8 cellular contexts compared by ENCODE assay signal in the genomic region with DNA sequence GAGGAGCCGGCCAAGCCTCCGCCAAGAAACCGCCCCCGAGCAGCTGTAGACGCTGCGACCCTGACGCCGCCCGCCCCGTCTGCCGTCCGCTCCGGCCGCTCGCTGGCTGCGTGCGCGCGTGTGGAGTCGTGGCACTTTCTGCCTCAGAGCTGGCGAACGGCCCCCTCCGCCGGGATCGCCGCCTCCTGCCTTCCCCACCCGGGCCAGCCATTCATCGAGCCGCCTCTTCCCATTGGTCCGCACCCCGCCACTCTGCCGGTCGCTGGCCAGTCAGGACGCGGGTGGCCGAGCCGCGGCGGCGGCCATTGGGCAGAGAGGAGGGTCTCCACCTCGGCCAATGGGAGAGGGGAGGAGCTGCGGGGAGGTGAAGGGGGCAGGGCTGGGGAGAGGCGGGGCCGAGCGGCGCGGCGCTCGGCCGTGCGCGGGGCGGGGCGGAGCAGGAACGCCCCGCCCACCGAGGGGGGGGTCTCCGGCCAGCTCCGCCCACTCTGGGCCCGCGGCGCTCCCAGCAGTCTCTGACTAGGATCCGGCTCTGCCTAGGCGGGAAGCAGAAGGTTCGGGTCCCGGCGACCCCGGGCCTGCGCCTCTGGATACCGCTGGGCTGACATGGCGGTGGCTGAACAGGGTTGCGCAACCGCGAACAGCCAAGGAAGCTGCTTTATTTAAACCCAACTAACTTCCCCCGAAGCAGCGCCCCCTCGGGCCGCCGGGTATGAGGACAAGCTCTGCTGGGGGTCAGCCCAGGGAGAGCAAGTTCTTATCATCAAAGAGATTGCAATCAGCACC. TPM values are rescaled to one million over a fixed set of nuclear protein-coding genes. Genes with fewer than 3 reads are reported as not detected.
DNase-seq lines count a peak whose midpoint lies in the region; ATAC-seq and TF ChIP-seq lines count a peak whose summit lies in the region.

A gene with protein sequence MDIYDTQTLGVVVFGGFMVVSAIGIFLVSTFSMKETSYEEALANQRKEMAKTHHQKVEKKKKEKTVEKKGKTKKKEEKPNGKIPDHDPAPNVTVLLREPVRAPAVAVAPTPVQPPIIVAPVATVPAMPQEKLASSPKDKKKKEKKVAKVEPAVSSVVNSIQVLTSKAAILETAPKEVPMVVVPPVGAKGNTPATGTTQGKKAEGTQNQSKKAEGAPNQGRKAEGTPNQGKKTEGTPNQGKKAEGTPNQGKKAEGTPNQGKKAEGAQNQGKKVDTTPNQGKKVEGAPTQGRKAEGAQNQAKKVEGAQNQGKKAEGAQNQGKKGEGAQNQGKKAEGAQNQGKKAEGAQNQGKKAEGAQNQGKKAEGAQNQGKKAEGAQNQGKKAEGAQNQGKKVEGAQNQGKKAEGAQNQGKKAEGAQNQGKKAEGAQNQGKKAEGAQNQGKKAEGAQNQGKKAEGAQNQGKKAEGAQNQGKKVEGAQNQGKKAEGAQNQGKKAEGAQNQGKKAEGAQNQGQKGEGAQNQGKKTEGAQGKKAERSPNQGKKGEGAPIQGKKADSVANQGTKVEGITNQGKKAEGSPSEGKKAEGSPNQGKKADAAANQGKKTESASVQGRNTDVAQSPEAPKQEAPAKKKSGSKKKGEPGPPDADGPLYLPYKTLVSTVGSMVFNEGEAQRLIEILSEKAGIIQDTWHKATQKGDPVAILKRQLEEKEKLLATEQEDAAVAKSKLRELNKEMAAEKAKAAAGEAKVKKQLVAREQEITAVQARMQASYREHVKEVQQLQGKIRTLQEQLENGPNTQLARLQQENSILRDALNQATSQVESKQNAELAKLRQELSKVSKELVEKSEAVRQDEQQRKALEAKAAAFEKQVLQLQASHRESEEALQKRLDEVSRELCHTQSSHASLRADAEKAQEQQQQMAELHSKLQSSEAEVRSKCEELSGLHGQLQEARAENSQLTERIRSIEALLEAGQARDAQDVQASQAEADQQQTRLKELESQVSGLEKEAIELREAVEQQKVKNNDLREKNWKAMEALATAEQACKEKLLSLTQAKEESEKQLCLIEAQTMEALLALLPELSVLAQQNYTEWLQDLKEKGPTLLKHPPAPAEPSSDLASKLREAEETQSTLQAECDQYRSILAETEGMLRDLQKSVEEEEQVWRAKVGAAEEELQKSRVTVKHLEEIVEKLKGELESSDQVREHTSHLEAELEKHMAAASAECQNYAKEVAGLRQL (N-terminal part only) (minus strand): TSS at position 140 of the 786 bp plus-strand sequence. CDS start 21,735 bp downstream, outside the sequence.

- peak within 1 kb of the TSS; percentile 79 for H3K4me3 Mint-ChIP-seq in dendritic cell treated with granulocyte-macrophage colony-stimulating factor and Interleukin-4, amounts not matched to agents 40 ng/mL and 50 ng/mL, for 4 days

- no peaks in the 10 kb centered on the region for H3K27me3 ChIP-seq in left lung

- intact Hi-C loops in dendritic cell treated with granulocyte-macrophage colony-stimulating factor and Interleukin-4, amounts not matched to agents 40 ng/mL and 50 ng/mL, for 4 days (cut with micrococcal nuclease), result loop anchor here (1.0 to 10.0 kb wide), 4 partner anchors 110 to 313 kb away; a partner anchor contains a TSS
- intact Hi-C loops in left lung (cut with DNase I), result loop anchor here in 1 of 2 donors (10.0 kb wide), 1 partner anchor 143 kb away; no protein-coding TSS in a partner anchor

- ATAC-seq in GM19372 (IDR thresholded peaks at IDR 0.05; ENCODE audit: low read depth, unreplicated experiment) (peak; percentile 83), HG03558 (IDR thresholded peaks at IDR 0.05; ENCODE audit: extremely low read depth, unreplicated experiment) (peak; percentile 67), left lung (peak; percentile 94)

- peak within 1 kb of the TSS; percentile 62 to 73 for H3K4me3 ChIP-seq in left lung

- peak; percentile 59 to 68 for TF ChIP-seq CTCF in left lung (IDR thresholded peaks at IDR 0.05)

- no peaks in the 10 kb centered on the region for H3K9me3 Mint-ChIP-seq in dendritic cell treated with granulocyte-macrophage colony-stimulating factor and Interleukin-4, amounts not matched to agents 40 ng/mL and 50 ng/mL, for 4 days

- peak within 1 kb of the TSS; percentile 90 for H3K27ac Mint-ChIP-seq in dendritic cell treated with granulocyte-macrophage colony-stimulating factor and Interleukin-4, amounts not matched to agents 40 ng/mL and 50 ng/mL, for 4 days

- H3K27me3 Mint-ChIP-seq in dendritic cell treated with granulocyte-macrophage colony-stimulating factor and Interleukin-4, amounts not matched to agents 40 ng/mL and 50 ng/mL, for 4 days, result peaks cover 19% of the 10 kb centered on the region

- peak within 1 kb of the TSS; percentile 94 to 97 for H3K27ac ChIP-seq in left lung

- DNase-seq in CD1c-positive myeloid dendritic cell (ENCODE audit: extremely low spot score) (peak; percentile 98), NCI-H748 (lab: John Stamatoyannopoulos, UW; ENCODE audit: unreplicated experiment) (peak; percentile 100), left lung (peak; percentile 98 to 99)
- peak; percentile 89 to 95 for DNase-seq in activated CD4-positive, alpha-beta T cell treated with anti-CD3 and anti-CD28 coated beads, Interleukin-2, amount 50 U/mL, for 24 hours (ENCODE audit: low read depth in 1 of 2, low spot score in 1 of 2)
- peak; percentile 90 for DNase-seq in stimulated activated CD4-positive, alpha-beta T cell treated with anti-CD3 and anti-CD28 coated beads, Interleukin-2, amount 100 ng/mL, for 48 hours

- H3K4me1 ChIP-seq in left lung, result peaks cover 10 to 34% of the 10 kb centered on the region in 2 donors

- H3K4me1 Mint-ChIP-seq in dendritic cell treated with granulocyte-macrophage colony-stimulating factor and Interleukin-4, amounts not matched to agents 40 ng/mL and 50 ng/mL, for 4 days (ENCODE audit: low read depth), result peaks cover 31% of the 10 kb centered on the region

- H3K9me3 ChIP-seq in left lung, result no peaks in the 10 kb centered on the region

- H3K36me3 Mint-ChIP-seq in dendritic cell treated with granulocyte-macrophage colony-stimulating factor and Interleukin-4, amounts not matched to agents 40 ng/mL and 50 ng/mL, for 4 days (ENCODE audit: low read depth), result peaks cover 34% of the 10 kb centered on the region

- peaks cover 0 to 19% of the 10 kb centered on the region in 2 donors for H3K36me3 ChIP-seq in left lung

RNA-seq across cellular contexts. Expression of the gene that starts here (rescaled TPM):
- total RNA-seq in left lung, result 100 to 1,000 TPM; 201 to 263 TPM

Comparison
In these comparisons a context has a peak if more than half of its experiments do, and no peak if none do; other contexts are left out.
1. Peak in every context shown above with its lines: DNase-seq, ATAC-seq, H3K4me3 ChIP-seq and H3K27ac ChIP-seq.